8 cellular contexts compared by ENCODE assay signal in the genomic region with DNA sequence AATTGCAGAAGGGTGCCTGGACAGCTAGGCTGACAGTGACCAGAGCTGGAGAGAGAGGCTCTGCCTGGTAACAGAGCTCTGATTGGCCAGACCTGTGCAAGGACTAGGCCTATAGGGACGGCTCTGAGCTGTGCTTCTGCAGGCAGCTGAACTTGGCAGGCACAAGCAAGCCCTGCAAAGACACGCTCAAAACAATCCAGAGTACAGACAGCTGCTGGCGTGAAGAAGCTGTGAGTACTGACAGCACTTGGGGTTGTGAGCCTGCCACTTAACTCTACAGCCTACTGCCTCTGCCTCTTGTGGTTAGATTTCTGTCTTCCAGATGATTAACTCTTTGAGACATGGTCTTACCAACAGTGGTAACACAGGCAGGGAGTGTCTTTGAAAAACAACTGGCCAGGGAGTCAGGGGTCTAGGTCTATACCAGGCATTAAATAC.
A peak's percentile ranks its signal among the peaks of the same experiment; 100 is the strongest.
DNase-seq lines count a peak whose midpoint lies in the region; ATAC-seq, FAIRE-seq and TF ChIP-seq lines count a peak whose summit lies in the region.

No MANE protein-coding gene starts in this region.

- H3K4me2 ChIP-seq in osteoblast (ENCODE audit: insufficient read depth, low read length) (peak overlapping the region; percentile 47), MM.1S (ENCODE audit: low read depth, low read length) (no peak overlapping the region)

- H3K4me3 ChIP-seq in osteoblast (ENCODE audit: insufficient read depth, low read length) (no peak overlapping the region), MM.1S (ENCODE audit: low read length) (no peak overlapping the region)

- no peaks in the 10 kb centered on the region for H3K9me2 ChIP-seq in MM.1S (replicated peaks; ENCODE audit: insufficient read depth, low read length)

- H2AFZ ChIP-seq in osteoblast (ENCODE audit: low read length) (peak overlapping the region; percentile 58), MM.1S (ENCODE audit: low read length) (no peak overlapping the region)

- no peaks in the 10 kb centered on the region for H3K27me3 Mint-ChIP-seq in activated naive CD8-positive, alpha-beta T cell treated with anti-CD3 and anti-CD28 coated beads for 36 hours
- H3K27me3 Mint-ChIP-seq in glutamatergic neuron (ENCODE audit: unreplicated experiment): no peaks in the 10 kb centered on the region

- peaks cover 29% of the 10 kb centered on the region for H3K4me1 Mint-ChIP-seq in activated naive CD8-positive, alpha-beta T cell treated with anti-CD3 and anti-CD28 coated beads for 36 hours
- peaks cover 36% of the 10 kb centered on the region for H3K4me1 Mint-ChIP-seq in glutamatergic neuron (ENCODE audit: low read depth, unreplicated experiment)

- H3K9me3 Mint-ChIP-seq in activated naive CD8-positive, alpha-beta T cell treated with anti-CD3 and anti-CD28 coated beads for 36 hours: no peaks in the 10 kb centered on the region
- H3K9me3 Mint-ChIP-seq in glutamatergic neuron (ENCODE audit: unreplicated experiment): peaks cover 2% of the 10 kb centered on the region

- DNase-seq in D721Med (ENCODE audit: insufficient read length, low spot score) (peak; percentile 56), NCI-H446 (lab: John Stamatoyannopoulos, UW) (peak; percentile 65 to 93), glutamatergic neuron (peak; percentile 82), osteoblast (ENCODE audit: insufficient read length, low spot score, missing footprints) (peak; percentile 96), MM.1S (no peak)
- DNase-seq in activated naive CD8-positive, alpha-beta T cell treated with anti-CD3 and anti-CD28 coated beads for 36 hours: peak; percentile 18

- H3K27me3 ChIP-seq in osteoblast (ENCODE audit: insufficient read depth, low read length): no peaks in the 10 kb centered on the region
- peaks cover 33% of the 10 kb centered on the region for H3K27me3 ChIP-seq in MM.1S (replicated peaks; ENCODE audit: insufficient read depth, low read length)

- H3K79me2 ChIP-seq in osteoblast (ENCODE audit: insufficient read depth, low read length) (no peaks in the 10 kb centered on the region), MM.1S (ENCODE audit: low read length) (no peaks in the 10 kb centered on the region)

- H3K4me3 Mint-ChIP-seq in activated naive CD8-positive, alpha-beta T cell treated with anti-CD3 and anti-CD28 coated beads for 36 hours: no peak overlapping the region
- H3K4me3 Mint-ChIP-seq in glutamatergic neuron (ENCODE audit: unreplicated experiment): peak overlapping the region; percentile 64

- H3K36me3 ChIP-seq in osteoblast (ENCODE audit: insufficient read depth, low read length) (no peaks in the 10 kb centered on the region), MM.1S (replicated peaks; ENCODE audit: insufficient read depth, low read length) (no peaks in the 10 kb centered on the region)

- no peak for TF ChIP-seq CTCF in D721Med (IDR thresholded peaks at IDR 0.05; ENCODE audit: insufficient read depth, missing control alignments)
- TF ChIP-seq CTCF in glutamatergic neuron (IDR thresholded peaks at IDR 0.05; ENCODE audit: partially characterized antibody, unreplicated experiment): no peak
- no peak for TF ChIP-seq CTCF in osteoblast (IDR thresholded peaks at IDR 0.05; ENCODE audit: extremely low read depth, low read depth, low read length)
- TF ChIP-seq CTCF in MM.1S (IDR thresholded peaks at IDR 0.05; ENCODE audit: low read length): no peak

- H3K27ac ChIP-seq in osteoblast (ENCODE audit: low read depth, low read length) (no peak overlapping the region), MM.1S (ENCODE audit: low read length) (no peak overlapping the region)

- FAIRE-seq in D721Med (lab: Jason Lieb, UNC): peak; percentile 16

- H3K27ac Mint-ChIP-seq in activated naive CD8-positive, alpha-beta T cell treated with anti-CD3 and anti-CD28 coated beads for 36 hours: no peak overlapping the region
- peak overlapping the region; percentile 92 for H3K27ac Mint-ChIP-seq in glutamatergic neuron (ENCODE audit: unreplicated experiment)

- H3F3A ChIP-seq in MM.1S (ENCODE audit: insufficient read depth, low read length): 0 out of 2 replicates have a peak, but pooled peaks cover 2% of the 10 kb centered on the region

- peak; percentile 93 for ATAC-seq in GM19397 (IDR thresholded peaks at IDR 0.05; ENCODE audit: unreplicated experiment)
- ATAC-seq in HG03354 (IDR thresholded peaks at IDR 0.05; ENCODE audit: poor library complexity, severe bottlenecking, unreplicated experiment): peak; percentile 99

- H3K9me3 ChIP-seq in osteoblast (ENCODE audit: low read depth, low read length) (no peaks in the 10 kb centered on the region), MM.1S (replicated peaks; ENCODE audit: insufficient read depth, low read length) (no peaks in the 10 kb centered on the region)

- H4K20me1 ChIP-seq in osteoblast (ENCODE audit: insufficient read depth, low read length) (no peaks in the 10 kb centered on the region), MM.1S (ENCODE audit: insufficient read depth, low read length) (no peaks in the 10 kb centered on the region)

- H3K36me3 Mint-ChIP-seq in activated naive CD8-positive, alpha-beta T cell treated with anti-CD3 and anti-CD28 coated beads for 36 hours: peaks cover 8% of the 10 kb centered on the region
- no peaks in the 10 kb centered on the region for H3K36me3 Mint-ChIP-seq in glutamatergic neuron (ENCODE audit: unreplicated experiment)

- H3K9ac ChIP-seq in MM.1S (ENCODE audit: low read length): no peak overlapping the region

- H3K4me1 ChIP-seq in osteoblast (ENCODE audit: insufficient read depth, low read length) (peaks cover 19% of the 10 kb centered on the region), MM.1S (ENCODE audit: low read length) (peaks cover 1% of the 10 kb centered on the region; the same call in 1 of the 2 replicates)
